ENCODE assay signal across 19 cellular contexts in genomic region chr3:50204052-50204803, GRCh38. TPM values are rescaled to one million over a fixed set of nuclear protein-coding genes. Genes with fewer than 3 reads are reported as not detected.
A peak's percentile ranks its signal among the peaks of the same experiment; 100 is the strongest.
DNase-seq lines count a peak whose midpoint lies in the region; ATAC-seq and TF ChIP-seq lines count a peak whose summit lies in the region.
"Had no signal": no experiment of that assay in that cellular context is flagged by ENCODE, and none has a peak within 500 bp of the region (broad histone marks: within the 10 kb centered on the region; RNA-seq: fewer than 3 reads in every experiment).

No MANE protein-coding gene starts in this region.

- peaks cover 45% of the 10 kb centered on the region for H3K27me3 Mint-ChIP-seq in nephron (ENCODE audit: low read depth)

- 70 to 78% (median 73%) methylated on average over 10 of the region's 10 CpGs for WGBS in heart left ventricle, 4 donors

- ATAC-seq in heart left ventricle (no peak), HG02981 (IDR thresholded peaks at IDR 0.05; ENCODE audit: unreplicated experiment) (no peak), HG03097 (IDR thresholded peaks at IDR 0.05; ENCODE audit: low FRiP score, unreplicated experiment) (no peak)

- no peak for DNase-seq in right atrium auricular region (ENCODE audit: low spot score)
- DNase-seq in heart left ventricle: no peak
- no peak for DNase-seq in coronary artery (ENCODE audit: low spot score)
- no peak for DNase-seq in SHP77 (lab: John Stamatoyannopoulos, UW)
- no peak for DNase-seq in germinal center (ENCODE audit: low spot score)
- DNase-seq: aorta; kidney glomerular epithelial cell; NCI-H1105 treated with DMSO at 0.1 percent for 48 hours; PC-3; stimulated activated CD4-positive, alpha-beta T cell treated with anti-CD3 and anti-CD28 coated beads, Interleukin-4, amount 100 ng/mL, for 4 hours had no signal

- H3K4me1 Mint-ChIP-seq in nephron: peaks cover 24% of the 10 kb centered on the region

- H3K9me3 ChIP-seq in right atrium auricular region: no peaks in the 10 kb centered on the region
- no peaks in the 10 kb centered on the region for H3K9me3 ChIP-seq in heart left ventricle
- H3K9me3 ChIP-seq: SJSA1 had no signal

- no peaks in the 10 kb centered on the region for H3K9me3 Mint-ChIP-seq in nephron
- H3K9me3 Mint-ChIP-seq: activated naive CD4-positive, alpha-beta T cell treated with anti-CD3 and anti-CD28 coated beads, Interleukin-2, amount 10 ng/mL, durations not matched to agents 7 days and 5 days; T-helper 2 cell treated with Interferon-gamma antibody and Interleukin-4, amounts not matched to agents 5 μg/mL and 100 μg/mL, for 36 hours had no signal

- H3K36me3 ChIP-seq in right atrium auricular region: no peaks in the 10 kb centered on the region
- H3K36me3 ChIP-seq in heart left ventricle: no peaks in the 10 kb centered on the region
- H3K36me3 ChIP-seq: SJSA1 had no signal

- intact Hi-C loops in heart left ventricle (cut with DNase I): no loop called here

- H3K4me3 Mint-ChIP-seq in nephron: peak overlapping the region; percentile 30 to 58 (median 55)
- H3K4me3 Mint-ChIP-seq: activated naive CD4-positive, alpha-beta T cell treated with anti-CD3 and anti-CD28 coated beads, Interleukin-2, amount 10 ng/mL, durations not matched to agents 7 days and 5 days had no signal

- H3K36me3 Mint-ChIP-seq in nephron (ENCODE audit: low read depth): no peaks in the 10 kb centered on the region
- H3K36me3 Mint-ChIP-seq: activated naive CD4-positive, alpha-beta T cell treated with anti-CD3 and anti-CD28 coated beads, Interleukin-2, amount 10 ng/mL, durations not matched to agents 7 days and 5 days had no signal

- TF ChIP-seq CTCF in right atrium auricular region (IDR thresholded peaks at IDR 0.05) (no peak), heart left ventricle (IDR thresholded peaks at IDR 0.05) (no peak), coronary artery (IDR thresholded peaks at IDR 0.05) (no peak), nephron (IDR thresholded peaks at IDR 0.05; ENCODE audit: unreplicated experiment in 3 of 3) (no peak)

- no peak for TF ChIP-seq POLR2A in heart left ventricle (IDR thresholded peaks at IDR 0.05)

- H3K27ac ChIP-seq in right atrium auricular region: peak overlapping the region; percentile 70 to 84
- H3K27ac ChIP-seq in heart left ventricle: peak overlapping the region in 3 of 12 donors; percentile 71 to 82 (median 78)
- H3K27ac ChIP-seq in coronary artery: no peak overlapping the region
- H3K27ac ChIP-seq: SJSA1, skin epidermis had no signal

- H3K4me3 ChIP-seq in right atrium auricular region (peak overlapping the region in 1 of 2 donors; percentile 60), heart left ventricle (peak overlapping the region in 3 of 12 donors; percentile 57 to 68 (median 63)), coronary artery (peak overlapping the region; percentile 66)
- H3K4me3 ChIP-seq: SJSA1 had no signal

- H3K27me3 ChIP-seq in right atrium auricular region: no peaks in the 10 kb centered on the region
- peaks cover 0 to 62% (median 16%) of the 10 kb centered on the region in 9 donors for H3K27me3 ChIP-seq in heart left ventricle

- H3K4me1 ChIP-seq in right atrium auricular region: peaks cover 0 to 21% of the 10 kb centered on the region in 2 donors
- peaks cover 0 to 28% (median 12%) of the 10 kb centered on the region in 12 donors for H3K4me1 ChIP-seq in heart left ventricle
- H3K4me1 ChIP-seq: SJSA1 had no signal

- no peak overlapping the region for H3K27ac Mint-ChIP-seq in nephron
- H3K27ac Mint-ChIP-seq: activated naive CD4-positive, alpha-beta T cell treated with anti-CD3 and anti-CD28 coated beads, Interleukin-2, amount 10 ng/mL, durations not matched to agents 7 days and 5 days; T-helper 2 cell treated with Interferon-gamma antibody and Interleukin-4, amounts not matched to agents 5 μg/mL and 100 μg/mL, for 36 hours had no signal

RNA-seq across cellular contexts. Expression of gene SLC38A3, which starts 0.8 kb away (rescaled TPM):
- 1 to 10 TPM; 2.4 to 7.9 TPM for total RNA-seq in right atrium auricular region
- 10 to 100 TPM in 3 of 9 donors, 1 to 10 TPM in 6; 3.6 to 14.8 (median 8.4) TPM for total RNA-seq in heart left ventricle
- 1 to 10 TPM; 1.0 to 8.8 TPM for polyA plus RNA-seq in heart left ventricle
- total RNA-seq: A673, SJSA1 had no signal

RNA-seq across cellular contexts. Expression of gene GNAT1, which starts 12.8 kb away (rescaled TPM):
- total RNA-seq in right atrium auricular region: not detected
- under 1 TPM in 1 of 9 donors, not detected in 8; 0.40 TPM for total RNA-seq in heart left ventricle
- polyA plus RNA-seq in heart left ventricle: not detected
- total RNA-seq: A673, aorta, G401, SJSA1 had no signal
- polyA plus RNA-seq: aorta had no signal

RNA-seq across cellular contexts. Expression of gene GNAI2, which starts 31.8 kb away (rescaled TPM):
- 100 to 1,000 TPM in 1 of 2 donors, 10 to 100 TPM in 1; 72.1 to 127 TPM for total RNA-seq in right atrium auricular region
- total RNA-seq in heart left ventricle: 100 to 1,000 TPM; 106 to 365 (median 140) TPM
- polyA plus RNA-seq in heart left ventricle: 100 to 1,000 TPM in 1 of 2 donors, 10 to 100 TPM in 1; 93.2 to 180 TPM

RNA-seq across cellular contexts. Expression of gene SEMA3F, which starts 49.1 kb away (rescaled TPM):
- total RNA-seq in right atrium auricular region (10 to 100 TPM in 1 of 2 donors, 1 to 10 TPM in 1; 6.3 to 18.7 TPM), heart left ventricle (10 to 100 TPM in 6 of 9 donors, 1 to 10 TPM in 3; 6.1 to 94.1 (median 11.3) TPM)
- polyA plus RNA-seq in heart left ventricle: 10 to 100 TPM in 1 of 2 donors, 1 to 10 TPM in 1; 9.3 to 23.9 TPM

Comparison
In these comparisons a context has a peak if more than half of its experiments do, and no peak if none do; other contexts are left out.
1. H3K27ac ChIP-seq: peak in right atrium auricular region (2 of 2); none in coronary artery (0 of 2).